15 cellular contexts compared by ENCODE assay signal in the genomic region with DNA sequence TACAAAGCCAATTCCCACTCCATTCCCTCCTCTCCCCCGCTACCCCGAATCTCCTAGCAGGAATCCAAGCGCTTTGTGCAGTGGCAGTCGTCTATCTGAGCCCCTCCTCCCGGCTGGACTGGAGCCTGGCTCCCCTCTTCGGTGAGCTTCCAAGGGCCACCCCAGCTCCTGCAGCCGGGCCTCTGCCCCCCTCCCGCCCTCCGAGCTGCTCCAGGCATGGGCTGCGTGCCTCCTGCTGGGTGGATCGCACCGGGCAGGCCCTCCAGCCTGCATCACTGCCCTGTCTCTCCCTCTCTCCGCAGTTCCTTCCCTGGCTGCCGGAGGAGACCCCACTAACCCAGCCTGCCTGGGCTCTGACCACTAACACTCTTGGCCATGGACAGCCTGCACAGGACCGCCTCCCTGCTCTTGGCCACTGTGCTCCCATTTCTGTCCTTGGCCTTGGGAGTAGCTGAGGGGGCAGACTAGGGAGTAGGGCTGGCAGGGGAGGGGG. TPM values are rescaled to one million over a fixed set of nuclear protein-coding genes. Genes with fewer than 3 reads are reported as not detected.
DNase-seq lines count a peak whose midpoint lies in the region; ATAC-seq and TF ChIP-seq lines count a peak whose summit lies in the region.
"Had no signal": no experiment of that assay in that cellular context is flagged by ENCODE, and none has a peak within 500 bp of the region (broad histone marks: within the 10 kb centered on the region; RNA-seq: fewer than 3 reads in every experiment).

No MANE protein-coding gene starts in this region.

- H4K20me1 ChIP-seq in GM23338 (replicated peaks; ENCODE audit: insufficient read depth) = peaks cover 8% of the 10 kb centered on the region

- TF ChIP-seq CTCF in GM23338 (conservative IDR thresholded peaks at IDR 0.05; ENCODE audit: low read depth in 2 of 2) = peak in 1 of 2 experiments; percentile 15; a peak in 1 of 4 replicates
- TF ChIP-seq CTCF in ovary (IDR thresholded peaks at IDR 0.05) = no peak
- no peak for TF ChIP-seq CTCF in transverse colon (IDR thresholded peaks at IDR 0.05)

- H3K36me3 ChIP-seq in GM23338 (ENCODE audit: insufficient read depth) (no peaks in the 10 kb centered on the region), ovary (no peaks in the 10 kb centered on the region), transverse colon (no peaks in the 10 kb centered on the region)
- H3K36me3 ChIP-seq: prostate gland had no signal

- peaks cover 1% of the 10 kb centered on the region; the same call in 1 of the 2 replicates for H3K79me2 ChIP-seq in GM23338 (replicated peaks; ENCODE audit: insufficient read depth)

- H3K9me3 Mint-ChIP-seq in GM23338 = no peaks in the 10 kb centered on the region; the same call in 2 of the 3 replicates
- H3K9me3 Mint-ChIP-seq in activated T-helper 17 cell treated with anti-CD3 and anti-CD28 coated beads, Interleukin-2, amount 50 U/mL, for 72 hours = no peaks in the 10 kb centered on the region
- H3K9me3 Mint-ChIP-seq: stimulated activated naive CD8-positive, alpha-beta T cell treated with anti-CD3 and anti-CD28 coated beads, Interleukin-15, Interleukin-2, amounts not matched to agents 100 ng/mL and 50 ng/mL, for 24 hours had no signal

- H3K27me3 Mint-ChIP-seq in GM23338 (ENCODE audit: insufficient read depth, low read depth, poor library complexity) = peaks cover 31% of the 10 kb centered on the region
- H3K27me3 Mint-ChIP-seq in activated T-helper 17 cell treated with anti-CD3 and anti-CD28 coated beads, Interleukin-2, amount 50 U/mL, for 72 hours = peaks cover 5% of the 10 kb centered on the region
- H3K27me3 Mint-ChIP-seq: stimulated activated naive CD8-positive, alpha-beta T cell treated with anti-CD3 and anti-CD28 coated beads, Interleukin-15, Interleukin-2, amounts not matched to agents 100 ng/mL and 50 ng/mL, for 24 hours had no signal

- no peaks in the 10 kb centered on the region for H3K9me2 ChIP-seq in GM23338 (ENCODE audit: insufficient read depth)

- no peak overlapping the region for H2AFZ ChIP-seq in GM23338

- in situ Hi-C loops in transverse colon (cut with MboI; ENCODE audit: low pct_ligation_motif_present in 1 of 4, low pct_unique_long_range_greater_than_20kb in 1 of 4, low sequenced_read_pairs in 3 of 4) = no loop called here

- 35% methylated on average over 15 of the region's 15 CpGs for WGBS in right cardiac atrium
- 8 to 14% (median 10%) methylated on average over 11 to 15 of the region's 15 CpGs for WGBS in ovary, 3 donors
- 76% methylated on average over 15 of the region's 15 CpGs; no CpG with 5 or more reads in 1 of the 2 donors for WGBS in transverse colon (ENCODE audit: low coverage in 1 of 2), 2 donors

- 0 out of 2 replicates have a peak, but pooled peaks cover 4% of the 10 kb centered on the region for H3F3A ChIP-seq in GM23338 (replicated peaks; ENCODE audit: low read depth)

- peak; percentile 3 for TF ChIP-seq POLR2A in ovary (IDR thresholded peaks at IDR 0.05)
- no peak for TF ChIP-seq POLR2A in transverse colon (IDR thresholded peaks at IDR 0.05)

- H3K27ac Mint-ChIP-seq in GM23338 = no peak overlapping the region; the same call in 1 of the 2 replicates
- no peak overlapping the region for H3K27ac Mint-ChIP-seq in activated T-helper 17 cell treated with anti-CD3 and anti-CD28 coated beads, Interleukin-2, amount 50 U/mL, for 72 hours
- H3K27ac Mint-ChIP-seq: stimulated activated naive CD8-positive, alpha-beta T cell treated with anti-CD3 and anti-CD28 coated beads, Interleukin-15, Interleukin-2, amounts not matched to agents 100 ng/mL and 50 ng/mL, for 24 hours had no signal

- H3K36me3 Mint-ChIP-seq in GM23338 (ENCODE audit: low read depth) = peaks cover 15% of the 10 kb centered on the region
- H3K36me3 Mint-ChIP-seq in activated T-helper 17 cell treated with anti-CD3 and anti-CD28 coated beads, Interleukin-2, amount 50 U/mL, for 72 hours (ENCODE audit: low read depth) = no peaks in the 10 kb centered on the region

- H3K9me3 ChIP-seq in right cardiac atrium (ENCODE audit: control insufficient read depth, low read length) (no peaks in the 10 kb centered on the region), ovary (no peaks in the 10 kb centered on the region), transverse colon (no peaks in the 10 kb centered on the region)
- H3K9me3 ChIP-seq: left lung, prostate gland had no signal

- peak overlapping the region; percentile 45; the same call in 2 of the 3 replicates for H3K4me3 Mint-ChIP-seq in GM23338
- no peak overlapping the region for H3K4me3 Mint-ChIP-seq in activated T-helper 17 cell treated with anti-CD3 and anti-CD28 coated beads, Interleukin-2, amount 50 U/mL, for 72 hours
- H3K4me3 Mint-ChIP-seq: stimulated activated naive CD8-positive, alpha-beta T cell treated with anti-CD3 and anti-CD28 coated beads, Interleukin-15, Interleukin-2, amounts not matched to agents 100 ng/mL and 50 ng/mL, for 24 hours had no signal

- ATAC-seq in GM23338 (peak; percentile 47), right cardiac atrium (peak; percentile 19 to 53), GM21619 (IDR thresholded peaks at IDR 0.05; ENCODE audit: unreplicated experiment) (no peak)
- ATAC-seq in activated T-helper 17 cell treated with anti-CD3 and anti-CD28 coated beads, Interleukin-2, amount 50 U/mL, for 72 hours (replicated peaks) = no peak
- ATAC-seq: left lung had no signal

- H3K4me3 ChIP-seq in GM23338 (peak overlapping the region; percentile 49), right cardiac atrium (ENCODE audit: low read length) (no peak overlapping the region), ovary (no peak overlapping the region), transverse colon (no peak overlapping the region)
- H3K4me3 ChIP-seq: left lung, prostate gland had no signal

- peaks cover 25% of the 10 kb centered on the region for H3K4me1 ChIP-seq in GM23338 (ENCODE audit: insufficient read depth)
- H3K4me1 ChIP-seq in right cardiac atrium (ENCODE audit: control insufficient read depth, insufficient read depth, low read length) = peaks cover 6% of the 10 kb centered on the region
- peaks cover 17% of the 10 kb centered on the region for H3K4me1 ChIP-seq in ovary (ENCODE audit: insufficient read depth)
- H3K4me1 ChIP-seq in transverse colon = peaks cover 0 to 10% (median 7%) of the 10 kb centered on the region in 4 donors

- DNase-seq in GM23338 (ENCODE audit: low spot score) = peak; percentile 55
- peak in 30 of 61 donors; percentile 13 to 66 (median 44) for DNase-seq in caudate nucleus (lab: John Stamatoyannopoulos, UW)
- DNase-seq in right cardiac atrium = peak in 2 of 3 donors; percentile 17 to 76
- DNase-seq in ovary = peak in 3 of 5 donors; percentile 53 to 71 (median 55)
- no peak for DNase-seq in transverse colon
- no peak for DNase-seq in activated CD4-positive, CD25-positive, alpha-beta regulatory T cell treated with anti-CD3 and anti-CD28 coated beads, Interleukin-2, amount 50 U/mL, for 72 hours
- DNase-seq: activated gamma-delta T cell; effector CD4-positive, alpha-beta T cell; left lung; NCI-H1417 treated with DMSO at 0.1 percent for 48 hours; T-helper 9 cell had no signal

- H3K27ac ChIP-seq in GM23338 (ENCODE audit: low read depth) = no peak overlapping the region
- H3K27ac ChIP-seq in caudate nucleus (ENCODE audit: low read depth, low read length) = peak overlapping the region; percentile 88
- no peak overlapping the region for H3K27ac ChIP-seq in right cardiac atrium (ENCODE audit: low read length)
- H3K27ac ChIP-seq in ovary = peak overlapping the region in 1 of 2 donors; percentile 66
- H3K27ac ChIP-seq in transverse colon = no peak overlapping the region
- H3K27ac ChIP-seq: left lung, prostate gland had no signal

- peaks cover 48% of the 10 kb centered on the region for H3K4me1 Mint-ChIP-seq in GM23338
- peaks cover 22% of the 10 kb centered on the region for H3K4me1 Mint-ChIP-seq in activated T-helper 17 cell treated with anti-CD3 and anti-CD28 coated beads, Interleukin-2, amount 50 U/mL, for 72 hours

- intact Hi-C loops in right cardiac atrium (cut with DNase I) (no loop called here), ovary (cut with DNase I) (no loop called here), transverse colon (cut with DNase I; ENCODE audit: low total_unique reads) (no loop called here)

- H3K27me3 ChIP-seq in GM23338 (ENCODE audit: insufficient read depth) = 0 out of 2 replicates have a peak, but pooled peaks cover 3% of the 10 kb centered on the region
- no peaks in the 10 kb centered on the region for H3K27me3 ChIP-seq in right cardiac atrium (ENCODE audit: control insufficient read depth, insufficient read depth)
- no peaks in the 10 kb centered on the region for H3K27me3 ChIP-seq in ovary
- peaks cover 14% of the 10 kb centered on the region for H3K27me3 ChIP-seq in transverse colon

- H3K4me2 ChIP-seq in GM23338 = peak overlapping the region; percentile 78

- TF ChIP-seq EP300 in ovary (IDR thresholded peaks at IDR 0.05) (no peak), transverse colon (IDR thresholded peaks at IDR 0.05; ENCODE audit: low read depth) (no peak)

RNA-seq across cellular contexts. Expression of gene LENG8, which starts 12.9 kb away (rescaled TPM):
- total RNA-seq in GM23338 (2014; rRNA removed; shearing (Covaris generic)) = 45.6 and 74.3 TPM in 2 replicates
- polyA plus RNA-seq in GM23338 (2016; fragmentation: Nextera tagmentation; extraction: Ambion mirVana) (41.2 and 42.1 TPM in 2 replicates), right cardiac atrium (77.5 TPM), ovary (100 to 1,000 TPM in 1 of 2 donors, 10 to 100 TPM in 1; 29.9 to 122 TPM)
- total RNA-seq in right cardiac atrium (10 to 100 TPM; 66.2 to 87.4 (median 71.4) TPM), ovary (100 to 1,000 TPM; 105 to 207 (median 156) TPM), transverse colon (1,000 to 10,000 TPM in 1 of 4 donors, 100 to 1,000 TPM in 3; 194 to 1,037 (median 566) TPM)
- total RNA-seq in activated T-helper 17 cell treated with anti-CD3 and anti-CD28 coated beads, Interleukin-2, amount 50 U/mL, for 72 hours = 100 to 1,000 TPM; 153 to 200 TPM

RNA-seq across cellular contexts. Expression of gene TTYH1, which starts 20.8 kb away (rescaled TPM):
- 31.8 and 40.8 TPM in 2 replicates for total RNA-seq in GM23338 (2014; rRNA removed; shearing (Covaris generic))
- polyA plus RNA-seq in GM23338 (2016; fragmentation: Nextera tagmentation; extraction: Ambion mirVana) = 18.2 and 21.5 TPM in 2 replicates
- total RNA-seq in right cardiac atrium = 1 to 10 TPM; 2.4 to 3.0 (median 2.9) TPM
- 3.6 TPM for polyA plus RNA-seq in right cardiac atrium
- 10 to 100 TPM in 1 of 7 donors, 1 to 10 TPM in 5, under 1 TPM in 1; 0.95 to 34.2 (median 7.5) TPM for total RNA-seq in ovary
- polyA plus RNA-seq in ovary = 1 to 10 TPM in 1 of 2 donors, under 1 TPM in 1; 0.25 to 1.3 TPM
- total RNA-seq in transverse colon = 1 to 10 TPM; 1.1 to 7.5 (median 3.0) TPM
- under 1 TPM in 1 of 2 donors, not detected in 1; 0.40 TPM for total RNA-seq in activated T-helper 17 cell treated with anti-CD3 and anti-CD28 coated beads, Interleukin-2, amount 50 U/mL, for 72 hours
- total RNA-seq: left lung had no signal

RNA-seq across cellular contexts. Expression of gene LENG9, which starts 27.5 kb away (rescaled TPM):
- 3.3 and 6.4 TPM in 2 replicates for total RNA-seq in GM23338 (2014; rRNA removed; shearing (Covaris generic))
- 0.26 and 0.52 TPM in 2 replicates for polyA plus RNA-seq in GM23338 (2016; fragmentation: Nextera tagmentation; extraction: Ambion mirVana)
- total RNA-seq in right cardiac atrium = 1 to 10 TPM; 2.1 to 4.1 (median 2.7) TPM
- 2.3 TPM for polyA plus RNA-seq in right cardiac atrium
- 1 to 10 TPM; 2.7 to 8.3 (median 5.5) TPM for total RNA-seq in ovary
- polyA plus RNA-seq in ovary = 1 to 10 TPM in 1 of 2 donors, under 1 TPM in 1; 0.70 to 3.0 TPM
- 10 to 100 TPM in 3 of 4 donors, 1 to 10 TPM in 1; 1.1 to 16.5 (median 12.3) TPM for total RNA-seq in transverse colon
- total RNA-seq in activated T-helper 17 cell treated with anti-CD3 and anti-CD28 coated beads, Interleukin-2, amount 50 U/mL, for 72 hours = 1 to 10 TPM; 3.1 to 4.4 TPM

RNA-seq across cellular contexts. Expression of gene CDC42EP5, which starts 37.0 kb away (rescaled TPM):
- total RNA-seq in GM23338 (2014; rRNA removed; shearing (Covaris generic)) = 0.35 and 3.4 TPM in 2 replicates
- 1.4 and 2.3 TPM in 2 replicates for polyA plus RNA-seq in GM23338 (2016; fragmentation: Nextera tagmentation; extraction: Ambion mirVana)
- total RNA-seq in right cardiac atrium = 10 to 100 TPM; 10.4 to 22.5 (median 12.8) TPM
- 10.8 TPM for polyA plus RNA-seq in right cardiac atrium
- total RNA-seq in ovary = 10 to 100 TPM in 6 of 7 donors, 1 to 10 TPM in 1; 7.8 to 31.0 (median 18.8) TPM
- 10 to 100 TPM in 1 of 2 donors, under 1 TPM in 1; 0.55 to 13.2 TPM for polyA plus RNA-seq in ovary
- total RNA-seq in transverse colon = 100 to 1,000 TPM; 210 to 231 (median 214) TPM
- total RNA-seq in activated T-helper 17 cell treated with anti-CD3 and anti-CD28 coated beads, Interleukin-2, amount 50 U/mL, for 72 hours = not detected

Comparison
In these comparisons a context has a peak if more than half of its experiments do, and no peak if none do; other contexts are left out.
1. ATAC-seq: peak in GM23338 (single experiment) and right cardiac atrium (2 of 2); none in activated T-helper 17 cell treated with anti-CD3 and anti-CD28 coated beads, Interleukin-2, amount 50 U/mL, for 72 hours (single experiment) and GM21619 (single experiment).
2. DNase-seq: peak in GM23338 (single experiment), right cardiac atrium (2 of 3) and ovary (3 of 5); none in transverse colon (single experiment) and activated CD4-positive, CD25-positive, alpha-beta regulatory T cell treated with anti-CD3 and anti-CD28 coated beads, Interleukin-2, amount 50 U/mL, for 72 hours (single experiment).